Comparison of ENCODE assay signal across 14 cellular contexts in the genomic region with DNA sequence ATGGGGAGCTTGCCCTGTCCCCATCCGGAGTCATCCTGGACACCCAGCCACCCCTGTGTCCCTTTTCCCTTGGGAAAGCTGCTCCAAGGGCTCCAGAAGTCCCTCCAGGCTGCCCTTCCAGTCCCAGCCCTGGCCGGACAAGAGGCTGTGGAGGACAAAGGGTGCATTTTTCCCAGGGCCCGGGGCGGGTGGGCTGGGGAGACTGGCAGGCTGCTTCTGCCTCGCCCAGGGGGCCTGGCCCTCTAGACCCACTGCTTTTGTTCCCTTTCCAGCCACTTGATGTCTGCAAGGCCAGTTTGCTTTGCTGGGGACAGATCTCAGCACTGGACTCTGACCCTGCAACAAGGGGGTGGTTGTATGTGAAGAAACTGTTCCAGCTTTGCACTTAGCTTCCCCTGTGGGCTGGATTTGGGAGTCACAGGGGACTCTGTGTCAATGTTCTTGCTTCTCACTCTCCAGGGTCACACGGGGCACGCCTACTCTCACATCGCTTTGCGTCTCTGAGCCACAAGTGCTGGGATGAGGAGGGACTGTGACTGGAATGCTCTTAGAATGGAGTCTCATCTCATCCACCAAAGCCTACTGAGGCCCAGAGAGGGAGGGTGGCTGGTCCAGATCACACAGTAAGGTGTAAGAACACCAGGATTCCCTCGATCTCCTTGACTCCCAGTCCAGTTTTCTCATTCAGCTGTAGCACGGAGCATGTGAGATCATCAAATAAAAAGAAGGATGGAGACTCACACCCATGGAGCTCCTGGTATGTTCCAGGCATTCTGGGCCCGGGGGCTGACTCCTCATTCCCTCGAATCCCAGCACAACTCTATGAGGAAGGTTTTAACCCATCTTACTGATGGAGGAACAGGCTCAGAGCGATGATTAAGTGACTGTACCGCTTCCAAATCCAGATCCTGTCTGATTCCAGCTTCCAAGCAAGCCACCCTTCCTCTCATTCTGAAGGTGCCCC. TPM values are rescaled to one million over a fixed set of nuclear protein-coding genes. Genes with fewer than 3 reads are reported as not detected.
DNase-seq lines count a peak whose midpoint lies in the region; ATAC-seq, FAIRE-seq and TF ChIP-seq lines count a peak whose summit lies in the region.
"Had no signal": no experiment of that assay in that cellular context is flagged by ENCODE, and none has a peak within 500 bp of the region (broad histone marks: within the 10 kb centered on the region; RNA-seq: fewer than 3 reads in every experiment).

No MANE protein-coding gene starts in this region.

- H3K9me3 ChIP-seq in liver (ENCODE audit: control insufficient read depth in 4 of 4, low read length in 3 of 4) (no peaks in the 10 kb centered on the region), skeletal muscle satellite cell (replicated peaks; ENCODE audit: low read length) (no peaks in the 10 kb centered on the region)
- H3K9me3 ChIP-seq: MG63 had no signal

- H3K27me3 ChIP-seq in liver (ENCODE audit: control insufficient read depth in 4 of 4, insufficient read depth in 4 of 4, low read length in 3 of 4) = no peaks in the 10 kb centered on the region
- H3K27me3 ChIP-seq in skeletal muscle satellite cell (ENCODE audit: control insufficient read depth, insufficient read depth, low read length) = no peaks in the 10 kb centered on the region
- H3K27me3 ChIP-seq: MG63 had no signal

- H3K4me2 ChIP-seq in skeletal muscle satellite cell (ENCODE audit: low read length) = peak overlapping the region; percentile 9

- TF ChIP-seq RAD21 in liver (IDR thresholded peaks at IDR 0.05) = peak; percentile 49 to 72

- peaks cover 2 to 17% (median 8%) of the 10 kb centered on the region in 4 donors for H3K4me1 ChIP-seq in liver (ENCODE audit: control insufficient read depth in 4 of 4, insufficient read depth in 4 of 4, low read length in 3 of 4)
- peaks cover 34% of the 10 kb centered on the region for H3K4me1 ChIP-seq in skeletal muscle satellite cell (ENCODE audit: control insufficient read depth, insufficient read depth, low read length)

- no peak for ATAC-seq in GM19328 (IDR thresholded peaks at IDR 0.05; ENCODE audit: unreplicated experiment)
- no peak for ATAC-seq in HG02610 (IDR thresholded peaks at IDR 0.05; ENCODE audit: unreplicated experiment)

- H3K36me3 ChIP-seq in liver (ENCODE audit: control insufficient read depth in 4 of 4, insufficient read depth in 3 of 4, low read depth in 1 of 4, low read length in 3 of 4) (no peaks in the 10 kb centered on the region), skeletal muscle satellite cell (ENCODE audit: insufficient read depth, low read length) (no peaks in the 10 kb centered on the region)
- H3K36me3 ChIP-seq: MG63 had no signal

- no peak for FAIRE-seq in GM12891 (lab: Jason Lieb, UNC)
- FAIRE-seq: RCC 7860 had no signal

- DNase-seq in ELF-1 (ENCODE audit: low read depth, low spot score) (peak; percentile 12), ecto neural progenitor cell (ENCODE audit: low spot score) (peak; percentile 61), GM12891 (ENCODE audit: insufficient read length, low spot score) (no peak), GOT3 (lab: John Stamatoyannopoulos, UW) (no peak)
- DNase-seq: activated CD8-positive, alpha-beta memory T cell treated with anti-CD3 and anti-CD28 coated beads, Interleukin-2, amount 50 U/mL, for 4 hours; effector CD4-positive, alpha-beta T cell; mesendoderm; MG63 had no signal

- TF ChIP-seq CTCF in liver (IDR thresholded peaks at IDR 0.05; ENCODE audit: low read depth, low read length, missing input control) = peak; percentile 3

- H3K4me3 ChIP-seq in liver (ENCODE audit: low read depth in 1 of 3, low read length in 3 of 3) = no peak overlapping the region
- H3K4me3 ChIP-seq in skeletal muscle satellite cell (ENCODE audit: low read length) = no peak overlapping the region
- H3K4me3 ChIP-seq: MG63 had no signal

- TF ChIP-seq POLR2A in GM12891 (IDR thresholded peaks at IDR 0.05; ENCODE audit: low read depth, low read length) = no peak

- peak overlapping the region in 1 of 2 donors; percentile 40 for H3K27ac ChIP-seq in liver (ENCODE audit: low read depth in 1 of 2, low read length in 2 of 2)
- H3K27ac ChIP-seq: HL-60 had no signal

- 64% methylated on average over 15 of the region's 15 CpGs for WGBS in liver

- H3K9ac ChIP-seq in liver (ENCODE audit: low read depth in 1 of 2, low read length in 2 of 2) (no peak overlapping the region), skeletal muscle satellite cell (ENCODE audit: low read depth, low read length) (peak overlapping the region; percentile 1)

TF ChIP-seq in liver, 16 proteins besides CTCF, POLR2A, EP300 and RAD21 (continues in another document):
- peak; percentile 91 for TF ChIP-seq NR2F2 (IDR thresholded peaks at IDR 0.05)
- TF ChIP-seq FOXA2 (IDR thresholded peaks at IDR 0.05) = no peak
- no peak for TF ChIP-seq ZBTB33 (IDR thresholded peaks at IDR 0.05)
- peak; percentile 32 for TF ChIP-seq YY1 (IDR thresholded peaks at IDR 0.05)
- TF ChIP-seq SP1 (IDR thresholded peaks at IDR 0.05) = peak; percentile 88
- TF ChIP-seq, protein P1, sequence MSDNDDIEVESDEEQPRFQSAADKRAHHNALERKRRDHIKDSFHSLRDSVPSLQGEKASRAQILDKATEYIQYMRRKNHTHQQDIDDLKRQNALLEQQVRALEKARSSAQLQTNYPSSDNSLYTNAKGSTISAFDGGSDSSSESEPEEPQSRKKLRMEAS (IDR thresholded peaks at IDR 0.05) = peak; percentile 24
- TF ChIP-seq RXRA (IDR thresholded peaks at IDR 0.05) = peak; percentile 84 to 85
- no peak for TF ChIP-seq EGR1 (IDR thresholded peaks at IDR 0.05; ENCODE audit: low read depth in 2 of 2)
- no peak for TF ChIP-seq ATF3 (IDR thresholded peaks at IDR 0.05)
- TF ChIP-seq JUND (IDR thresholded peaks at IDR 0.05) = no peak
- no peak for TF ChIP-seq TAF1 (conservative IDR thresholded peaks at IDR 0.05)

TF ChIP-seq in GM12891, 5 proteins besides CTCF, POLR2A, EP300 and RAD21:
- TF ChIP-seq PAX5 (IDR thresholded peaks at IDR 0.05; ENCODE audit: insufficient read depth, low read length, severe bottlenecking) = no peak

RNA-seq across cellular contexts. Expression of gene FBXO7, which starts 59.9 kb away (rescaled TPM):
- total RNA-seq in liver = 100 to 1,000 TPM in 1 of 2 donors, 10 to 100 TPM in 1; 54.6 to 179 TPM
- polyA plus RNA-seq in liver = 10 to 100 TPM; 37.9 to 47.0 TPM
- 44.8 and 57.3 TPM in 2 replicates for total RNA-seq in skeletal muscle satellite cell (2012; rRNA removed)
- 80.8 TPM for polyA plus RNA-seq in GM12891 (2012; ENCODE audit: low read depth, missing spikeins)

Comparison
In these comparisons a context has a peak if more than half of its experiments do, and no peak if none do; other contexts are left out.
1. DNase-seq: peak in ELF-1 (single experiment) and ecto neural progenitor cell (single experiment); none in GM12891 (single experiment) and GOT3 (single experiment).